ENCODE assay signal across 19 cellular contexts in the genomic region with DNA sequence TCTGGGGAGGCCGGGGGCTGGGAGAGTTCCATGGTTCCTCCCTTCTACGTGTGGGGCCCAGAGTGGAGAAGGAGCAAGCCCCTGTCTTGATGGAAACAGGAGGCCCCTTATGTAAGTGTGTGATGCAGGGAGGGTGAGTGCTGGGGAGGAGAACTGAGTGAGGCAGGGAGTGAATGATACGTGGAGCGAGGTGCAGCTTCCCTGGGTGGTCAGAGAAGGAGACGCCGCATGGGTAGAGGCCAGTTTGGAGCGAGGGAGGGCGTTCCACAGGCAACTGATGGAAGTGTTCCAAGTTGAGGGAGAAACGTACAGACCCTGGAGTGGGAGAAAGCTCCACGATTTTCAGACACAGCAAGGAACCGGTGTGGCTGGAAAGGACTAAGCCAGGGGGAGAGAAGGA. TPM values are rescaled to one million over a fixed set of nuclear protein-coding genes. Genes with fewer than 3 reads are reported as not detected.
DNase-seq lines count a peak whose midpoint lies in the region; ATAC-seq and TF ChIP-seq lines count a peak whose summit lies in the region.
"Had no signal": no experiment of that assay in that cellular context is flagged by ENCODE, and none has a peak within 500 bp of the region (broad histone marks: within the 10 kb centered on the region; RNA-seq: fewer than 3 reads in every experiment).

No MANE protein-coding gene starts in this region.

- ATAC-seq in activated B cell treated with CpG ODN at 0.5 μM for 24 hours (ENCODE audit: low read depth): no peak
- no peak for ATAC-seq in naive B cell (ENCODE audit: low read depth in 2 of 2)
- ATAC-seq: Panc1, Right ventricle myocardium inferior had no signal

- TF ChIP-seq CTCF in GM13976 (IDR thresholded peaks at IDR 0.05; ENCODE audit: borderline replicate concordance, control extremely low read depth, extremely low read depth, insufficient read depth, missing control alignments) (no peak), activated B cell treated with CpG ODN at 0.5 μM for 24 hours (IDR thresholded peaks at IDR 0.05) (no peak), testis (IDR thresholded peaks at IDR 0.05) (no peak)

- H3K4me3 Mint-ChIP-seq in activated B cell treated with CpG ODN at 0.5 μM for 24 hours: no peak overlapping the region
- peak overlapping the region in 7 of 8 donors; percentile 2 to 84 (median 35) for H3K4me3 Mint-ChIP-seq in naive B cell
- H3K4me3 Mint-ChIP-seq in CD8-positive, alpha-beta memory T cell: no peak overlapping the region

- H3F3A ChIP-seq in GM23248 (ENCODE audit: insufficient read depth): no peaks in the 10 kb centered on the region

- peaks cover 61% of the 10 kb centered on the region for H3K4me1 Mint-ChIP-seq in activated B cell treated with CpG ODN at 0.5 μM for 24 hours
- peaks cover 52 to 74% (median 67%) of the 10 kb centered on the region in 3 donors for H3K4me1 Mint-ChIP-seq in naive B cell
- no peaks in the 10 kb centered on the region for H3K4me1 Mint-ChIP-seq in CD8-positive, alpha-beta memory T cell

- no peak overlapping the region for H3K4me2 ChIP-seq in GM23248 (ENCODE audit: unreplicated experiment)
- H3K4me2 ChIP-seq: SK-N-SH had no signal

- H3K27ac ChIP-seq in testis: peak overlapping the region in 1 of 2 donors; percentile 56
- H3K27ac ChIP-seq in CD8-positive, alpha-beta memory T cell (ENCODE audit: low read depth, low read length): no peak overlapping the region
- no peak overlapping the region for H3K27ac ChIP-seq in GM23248

- CTCF ChIA-PET in activated B cell treated with CpG ODN at 0.5 μM for 24 hours (lab: Charles Lee): interaction anchor here (1.2 to 2.3 kb wide), 4 partner anchors 25 to 187 kb away, joined by 4 to 9 read pairs (median 6); no protein-coding TSS in a partner anchor
- CTCF ChIA-PET in CD8-positive, alpha-beta memory T cell (lab: Charles Lee): no interaction called here

- no peaks in the 10 kb centered on the region for H3K36me3 Mint-ChIP-seq in activated B cell treated with CpG ODN at 0.5 μM for 24 hours (ENCODE audit: low read depth)
- no peaks in the 10 kb centered on the region for H3K36me3 Mint-ChIP-seq in naive B cell
- H3K36me3 Mint-ChIP-seq in CD8-positive, alpha-beta memory T cell: no peaks in the 10 kb centered on the region

- H3K27ac Mint-ChIP-seq in activated B cell treated with CpG ODN at 0.5 μM for 24 hours: peak overlapping the region; percentile 4
- H3K27ac Mint-ChIP-seq in naive B cell: peak overlapping the region in 5 of 6 donors; percentile 29 to 86 (median 62)
- H3K27ac Mint-ChIP-seq in CD8-positive, alpha-beta memory T cell: no peak overlapping the region

- H4K20me1 ChIP-seq in GM23248 (ENCODE audit: insufficient read depth): no peaks in the 10 kb centered on the region

- intact Hi-C loops in activated B cell treated with CpG ODN at 0.5 μM for 24 hours (cut with micrococcal nuclease): loop anchor here (2.0 kb wide), 2 partner anchors 15 to 45 kb away; no protein-coding TSS in a partner anchor
- intact Hi-C loops in testis (cut with DNase I; ENCODE audit: low total_unique reads): no loop called here

- no peaks in the 10 kb centered on the region for H3K27me3 ChIP-seq in testis
- H3K27me3 ChIP-seq in CD8-positive, alpha-beta memory T cell (ENCODE audit: insufficient read depth, low read length, poor library complexity, severe bottlenecking): no peaks in the 10 kb centered on the region
- no peaks in the 10 kb centered on the region for H3K27me3 ChIP-seq in GM23248 (replicated peaks; ENCODE audit: insufficient read depth)

- H3K4me1 ChIP-seq in testis (peaks cover 43% of the 10 kb centered on the region), GM23248 (ENCODE audit: insufficient read depth) (no peaks in the 10 kb centered on the region)
- H3K4me1 ChIP-seq in CD8-positive, alpha-beta memory T cell (ENCODE audit: insufficient read depth, low read length): no peaks in the 10 kb centered on the region
- H3K4me1 ChIP-seq: HAP-1 had no signal

- H3K9me3 ChIP-seq in testis: no peaks in the 10 kb centered on the region
- H3K9me3 ChIP-seq in CD8-positive, alpha-beta memory T cell (ENCODE audit: low read length): no peaks in the 10 kb centered on the region
- no peaks in the 10 kb centered on the region for H3K9me3 ChIP-seq in GM23248 (ENCODE audit: low read depth)
- H3K9me3 ChIP-seq: HAP-1, SK-N-SH had no signal

- TF ChIP-seq POLR2A in testis (IDR thresholded peaks at IDR 0.05): no peak

- in situ Hi-C loops in GM13976 (cut with MboI; ENCODE audit: low sequenced_read_pairs, unreplicated experiment): no loop called here
- in situ Hi-C loops in GM23248 (cut with MboI): no loop called here

- 40 to 46% methylated on average over 11 of the region's 11 CpGs for whole genome bisulfite sequencing in testis, 2 donors
- 50 to 53% methylated on average over 10 to 11 of the region's 11 CpGs for WGBS in GM23248 (ENCODE audit: low coverage in 1 of 2, low lambda C conversion rate in 2 of 2, missing lambda C conversion rate in 2 of 2), 2 experiments

- H3K9me3 Mint-ChIP-seq in activated B cell treated with CpG ODN at 0.5 μM for 24 hours (no peaks in the 10 kb centered on the region), naive B cell (no peaks in the 10 kb centered on the region)
- H3K9me3 Mint-ChIP-seq in CD8-positive, alpha-beta memory T cell: no peaks in the 10 kb centered on the region

- no peak overlapping the region for H3K9ac ChIP-seq in GM23248
- H3K9ac ChIP-seq: SK-N-SH had no signal

- H3K9me2 ChIP-seq in GM23248 (ENCODE audit: insufficient read depth): no peaks in the 10 kb centered on the region
- H3K9me2 ChIP-seq: SK-N-SH had no signal

- H3K36me3 ChIP-seq in testis (ENCODE audit: low read depth, missing control alignments) (no peaks in the 10 kb centered on the region), GM23248 (ENCODE audit: low read depth) (no peaks in the 10 kb centered on the region)
- H3K36me3 ChIP-seq in CD8-positive, alpha-beta memory T cell (ENCODE audit: insufficient read depth, low read length): no peaks in the 10 kb centered on the region
- H3K36me3 ChIP-seq: HAP-1 had no signal

- POLR2A ChIA-PET in activated B cell treated with CpG ODN at 0.5 μM for 24 hours (lab: Charles Lee): interaction anchor here (1.0 to 1.8 kb wide), 3 partner anchors 16 to 37 kb away, joined by 3 to 6 read pairs (median 3); no protein-coding TSS in a partner anchor
- POLR2A ChIA-PET in CD8-positive, alpha-beta memory T cell (lab: Charles Lee): no interaction called here

- no peak overlapping the region for H2AFZ ChIP-seq in GM23248

- no peak overlapping the region for H3K4me3 ChIP-seq in testis
- H3K4me3 ChIP-seq in CD8-positive, alpha-beta memory T cell (ENCODE audit: low read length): no peak overlapping the region
- H3K4me3 ChIP-seq in GM23248: no peak overlapping the region
- H3K4me3 ChIP-seq: HAP-1 had no signal

- peak; percentile 16 for DNase-seq in GM13976 (ENCODE audit: low spot score)
- no peak for DNase-seq in activated B cell treated with CpG ODN at 0.5 μM for 24 hours
- DNase-seq in naive B cell: no peak
- peak; percentile 31 for DNase-seq in testis
- no peak for DNase-seq in CD8-positive, alpha-beta memory T cell
- DNase-seq in HCEC 1CT: no peak
- no peak for DNase-seq in GM23248
- DNase-seq: C1 segment of cervical spinal cord, COR-L47, IMR-90, MV-4-11, NCI-H1436, NCI-H2081, NCI-H69, SK-N-SH had no signal

- H3K79me2 ChIP-seq in GM23248 (ENCODE audit: insufficient read depth): no peaks in the 10 kb centered on the region

- H3K27me3 Mint-ChIP-seq in activated B cell treated with CpG ODN at 0.5 μM for 24 hours (no peaks in the 10 kb centered on the region), naive B cell (no peaks in the 10 kb centered on the region)
- peaks cover 4 to 8% of the 10 kb centered on the region in 2 donors for H3K27me3 Mint-ChIP-seq in CD8-positive, alpha-beta memory T cell

RNA-seq across cellular contexts. Expression of gene MAG, which starts 16.0 kb away (rescaled TPM):
- total RNA-seq in activated B cell treated with CpG ODN at 0.5 μM for 24 hours: 0.22 and 0.31 TPM in 2 replicates
- polyA plus RNA-seq in naive B cell (ENCODE audit: low read depth in 6 of 6): under 1 TPM in 4 of 6 donors, not detected in 2; 0.12 to 0.41 (median 0.29) TPM
- 10 to 100 TPM; 10.8 to 18.4 TPM for total RNA-seq in testis
- 5.4 TPM for polyA plus RNA-seq in testis (ENCODE audit: insufficient read depth, low read depth, low replicate concordance)
- not detected for total RNA-seq in CD8-positive, alpha-beta memory T cell
- polyA plus RNA-seq in CD8-positive, alpha-beta memory T cell: 0.36 TPM
- not detected in 2 replicates for total RNA-seq in GM23248 (2014; rRNA removed; shearing (Covaris generic))
- not detected in 2 replicates for polyA plus RNA-seq in GM23248 (2016; fragmentation: Nextera tagmentation; extraction: Ambion mirVana)
- total RNA-seq: IMR-90, Right ventricle myocardium inferior had no signal
- polyA plus RNA-seq: AG04450, IMR-90, SK-N-SH had no signal

RNA-seq across cellular contexts. Expression of gene CD22, which starts 21.0 kb away (rescaled TPM):
- total RNA-seq in activated B cell treated with CpG ODN at 0.5 μM for 24 hours: 920 and 1,096 TPM in 2 replicates
- 100 to 1,000 TPM; 364 to 971 (median 552) TPM for polyA plus RNA-seq in naive B cell (ENCODE audit: low read depth in 6 of 6)
- 10 to 100 TPM; 15.0 TPM for total RNA-seq in testis
- 10.1 TPM for polyA plus RNA-seq in testis (ENCODE audit: insufficient read depth, low read depth, low replicate concordance)
- under 1 TPM in 1 of 2 experiments, not detected in 1; 0.09 TPM for total RNA-seq in CD8-positive, alpha-beta memory T cell
- not detected for polyA plus RNA-seq in CD8-positive, alpha-beta memory T cell
- total RNA-seq in GM23248 (2014; rRNA removed; shearing (Covaris generic)): not detected in 2 replicates
- 0.16 and 0.28 TPM in 2 replicates for polyA plus RNA-seq in GM23248 (2016; fragmentation: Nextera tagmentation; extraction: Ambion mirVana)
- polyA plus RNA-seq: AG04450 had no signal

RNA-seq across cellular contexts. Expression of gene HAMP, which starts 25.7 kb away (rescaled TPM):
- total RNA-seq in activated B cell treated with CpG ODN at 0.5 μM for 24 hours (1.3 and 2.2 TPM in 2 replicates), testis (not detected)
- polyA plus RNA-seq in naive B cell (ENCODE audit: low read depth in 6 of 6) (under 1 TPM in 1 of 6 donors, not detected in 5; 0.12 TPM), testis (ENCODE audit: insufficient read depth, low read depth, low replicate concordance) (1.6 TPM), GM23248 (2016; fragmentation: Nextera tagmentation; extraction: Ambion mirVana) (not detected in 2 replicates)
- under 1 TPM; 0.31 TPM for total RNA-seq in CD8-positive, alpha-beta memory T cell
- polyA plus RNA-seq in CD8-positive, alpha-beta memory T cell: not detected
- total RNA-seq in GM23248 (2014; rRNA removed; shearing (Covaris generic)): not detected in 2 replicates
- total RNA-seq: Right ventricle myocardium inferior had no signal
- polyA plus RNA-seq: AG04450, IMR-90, SK-N-SH had no signal

RNA-seq across cellular contexts. Expression of gene USF2, which starts 39.2 kb away (rescaled TPM):
- total RNA-seq in activated B cell treated with CpG ODN at 0.5 μM for 24 hours (233 and 236 TPM in 2 replicates), testis (100 to 1,000 TPM; 105 to 123 TPM)
- polyA plus RNA-seq in naive B cell (ENCODE audit: low read depth in 6 of 6) (10 to 100 TPM in 4 of 6 donors, 1 to 10 TPM in 2; 1.9 to 15.5 (median 10.4) TPM), testis (ENCODE audit: insufficient read depth, low read depth, low replicate concordance) (83.1 TPM), GM23248 (2016; fragmentation: Nextera tagmentation; extraction: Ambion mirVana) (10.4 and 10.9 TPM in 2 replicates)
- total RNA-seq in CD8-positive, alpha-beta memory T cell: 100 to 1,000 TPM; 125 to 132 TPM
- polyA plus RNA-seq in CD8-positive, alpha-beta memory T cell: 9.2 TPM
- 55.8 and 64.6 TPM in 2 replicates for total RNA-seq in GM23248 (2014; rRNA removed; shearing (Covaris generic))

RNA-seq across cellular contexts. Expression of gene FFAR1, which starts 39.7 kb away (rescaled TPM):
- 5.1 and 6.0 TPM in 2 replicates for total RNA-seq in activated B cell treated with CpG ODN at 0.5 μM for 24 hours
- polyA plus RNA-seq in naive B cell (ENCODE audit: low read depth in 6 of 6): 1 to 10 TPM in 2 of 6 donors, under 1 TPM in 4; 0.14 to 1.9 (median 0.75) TPM
- total RNA-seq in testis: under 1 TPM; 0.31 to 0.81 TPM
- 0.26 TPM for polyA plus RNA-seq in testis (ENCODE audit: insufficient read depth, low read depth, low replicate concordance)
- not detected for total RNA-seq in CD8-positive, alpha-beta memory T cell
- polyA plus RNA-seq in CD8-positive, alpha-beta memory T cell: not detected
- total RNA-seq in GM23248 (2014; rRNA removed; shearing (Covaris generic)): not detected in 2 replicates
- polyA plus RNA-seq in GM23248 (2016; fragmentation: Nextera tagmentation; extraction: Ambion mirVana): not detected in 2 replicates
- total RNA-seq: IMR-90, Right ventricle myocardium inferior had no signal
- polyA plus RNA-seq: AG04450, IMR-90, SK-N-SH had no signal

Comparison
In these comparisons a context has a peak if more than half of its experiments do, and no peak if none do; other contexts are left out.
1. DNase-seq: peak in GM13976 (single experiment) and testis (single experiment); none in activated B cell treated with CpG ODN at 0.5 μM for 24 hours (single experiment), naive B cell (single experiment), CD8-positive, alpha-beta memory T cell (0 of 5), HCEC 1CT (single experiment) and GM23248 (single experiment).
2. H3K27ac Mint-ChIP-seq: peak in activated B cell treated with CpG ODN at 0.5 μM for 24 hours (single experiment) and naive B cell (5 of 6); none in CD8-positive, alpha-beta memory T cell (0 of 8).
3. H3K4me3 Mint-ChIP-seq: peak in naive B cell (7 of 8); none in activated B cell treated with CpG ODN at 0.5 μM for 24 hours (single experiment) and CD8-positive, alpha-beta memory T cell (0 of 7).
4. RNA of gene CD22, which starts 21.0 kb away (total RNA-seq): 920 to 1,096 TPM in activated B cell treated with CpG ODN at 0.5 μM for 24 hours; 15.0 TPM in testis, 0.09 TPM in CD8-positive, alpha-beta memory T cell and not detected in GM23248; every median in the first group is over 10 times any median in the second.